In genomic region chr21:13980115-13980662, GRCh38 we compare ENCODE assay signal across 8 cellular contexts.
DNase-seq lines count a peak whose midpoint lies in the region; ATAC-seq and TF ChIP-seq lines count a peak whose summit lies in the region.
"Not testable (repeated sequence)": the region's sequence is repeated elsewhere in the genome, so short reads cannot be mapped to it uniquely, and the experiment has no call there.

No MANE protein-coding gene starts in this region.

- ATAC-seq in GM18499 (IDR thresholded peaks at IDR 0.05; ENCODE audit: insufficient read depth, unreplicated experiment) = peak; percentile 93
- peak; percentile 96 for ATAC-seq in HG02642 (IDR thresholded peaks at IDR 0.05; ENCODE audit: poor library complexity, unreplicated experiment)
- peak in 3 of 4 donors; percentile 85 to 96 (median 87) for ATAC-seq in heart left ventricle
- ATAC-seq in upper lobe of right lung = peak; percentile 98

- peaks cover 15% of the 10 kb centered on the region for H3K27me3 Mint-ChIP-seq in activated naive CD4-positive, alpha-beta T cell treated with anti-CD3 and anti-CD28 coated beads, Interleukin-2, amount 10 ng/mL, durations not matched to agents 7 days and 5 days

- peak overlapping the region; percentile 80 for H3K4me3 Mint-ChIP-seq in activated naive CD4-positive, alpha-beta T cell treated with anti-CD3 and anti-CD28 coated beads, Interleukin-2, amount 10 ng/mL, durations not matched to agents 7 days and 5 days

- 9 to 72% (median 32%) methylated on average over 4 to 42 of the region's 42 CpGs for WGBS in heart left ventricle, 4 donors
- 19 to 78% methylated on average over 42 of the region's 42 CpGs for WGBS in sigmoid colon, 2 donors

- not testable (repeated sequence) for H3K9me3 Mint-ChIP-seq in activated naive CD4-positive, alpha-beta T cell treated with anti-CD3 and anti-CD28 coated beads, Interleukin-2, amount 10 ng/mL, durations not matched to agents 7 days and 5 days

- intact Hi-C loops in heart left ventricle (cut with DNase I); sigmoid colon (cut with DNase I); upper lobe of right lung (cut with DNase I): not testable (repeated sequence)

- CTCF ChIA-PET in activated naive CD4-positive, alpha-beta T cell treated with anti-CD3 and anti-CD28 coated beads, Interleukin-2, amount 10 ng/mL, durations not matched to agents 7 days and 5 days (lab: Charles Lee) = interaction anchor here (1.1 kb wide), 1 partner anchor 140 kb away, joined by 3 read pairs; no protein-coding TSS in a partner anchor

- not testable (repeated sequence) for H3K36me3 ChIP-seq in MG63, heart left ventricle, sigmoid colon, upper lobe of right lung

- not testable (repeated sequence) for H3K27ac ChIP-seq in heart left ventricle, upper lobe of right lung
- peak overlapping the region in 1 of 4 donors; percentile 45 for H3K27ac ChIP-seq in sigmoid colon

- not testable (repeated sequence) for H3K36me3 Mint-ChIP-seq in activated naive CD4-positive, alpha-beta T cell treated with anti-CD3 and anti-CD28 coated beads, Interleukin-2, amount 10 ng/mL, durations not matched to agents 7 days and 5 days

- peak overlapping the region; percentile 55 for H3K27ac Mint-ChIP-seq in activated naive CD4-positive, alpha-beta T cell treated with anti-CD3 and anti-CD28 coated beads, Interleukin-2, amount 10 ng/mL, durations not matched to agents 7 days and 5 days

- not testable (repeated sequence) for H3K4me1 ChIP-seq in heart left ventricle, sigmoid colon, upper lobe of right lung

- peak overlapping the region; percentile 45 for H3K4me3 ChIP-seq in MG63
- peak overlapping the region in 7 of 12 donors; percentile 13 to 52 (median 34) for H3K4me3 ChIP-seq in heart left ventricle
- peak overlapping the region; percentile 22 to 54 (median 51) for H3K4me3 ChIP-seq in sigmoid colon
- H3K4me3 ChIP-seq in upper lobe of right lung = peak overlapping the region; percentile 45

- not testable (repeated sequence) for TF ChIP-seq EP300 in sigmoid colon (IDR thresholded peaks at IDR 0.05)

- not testable (repeated sequence) for H3K27me3 ChIP-seq in MG63, heart left ventricle, sigmoid colon, upper lobe of right lung

- peak; percentile 74 for DNase-seq in MG63
- DNase-seq in SW480 (ENCODE audit: low spot score) = peak; percentile 78
- DNase-seq in activated naive CD4-positive, alpha-beta T cell treated with anti-CD3 and anti-CD28 coated beads, Interleukin-2, amount 10 ng/mL, durations not matched to agents 7 days and 5 days = peak; percentile 81
- peak in 2 of 5 donors; percentile 49 to 52 for DNase-seq in heart left ventricle
- DNase-seq in sigmoid colon = not testable (repeated sequence)
- peak; percentile 93 for DNase-seq in upper lobe of right lung

- H3K4me1 Mint-ChIP-seq in activated naive CD4-positive, alpha-beta T cell treated with anti-CD3 and anti-CD28 coated beads, Interleukin-2, amount 10 ng/mL, durations not matched to agents 7 days and 5 days = not testable (repeated sequence)

- not testable (repeated sequence) for TF ChIP-seq POLR2A in heart left ventricle (IDR thresholded peaks at IDR 0.05); sigmoid colon (IDR thresholded peaks at IDR 0.05)

- not testable (repeated sequence) for H3K9me3 ChIP-seq in MG63, heart left ventricle, sigmoid colon, upper lobe of right lung

- TF ChIP-seq CTCF in heart left ventricle (IDR thresholded peaks at IDR 0.05) (peak in 4 of 12 donors; percentile 7 to 47 (median 36)), sigmoid colon (IDR thresholded peaks at IDR 0.05) (peak in 3 of 4 experiments; percentile 27 to 58 (median 29)), upper lobe of right lung (IDR thresholded peaks at IDR 0.05) (peak; percentile 52)
